In genomic region chr19:40811478-40812341, GRCh38 we compare ENCODE assay signal across 7 cellular contexts. TPM values are rescaled to one million over a fixed set of nuclear protein-coding genes. Genes with fewer than 3 reads are reported as not detected.
DNase-seq lines count a peak whose midpoint lies in the region; ATAC-seq and TF ChIP-seq lines count a peak whose summit lies in the region.

No MANE protein-coding gene starts in this region.

- H3K36me3 Mint-ChIP-seq in activated CD8-positive, alpha-beta T cell treated with anti-CD3 and anti-CD28 coated beads, Interleukin-2, amount 10 ng/mL, durations not matched to agents 7 days and 5 days (ENCODE audit: low read depth): peaks cover 40% of the 10 kb centered on the region

- ATAC-seq in activated CD8-positive, alpha-beta T cell treated with anti-CD3 and anti-CD28 coated beads, Interleukin-2, amount 10 ng/mL, durations not matched to agents 7 days and 5 days: no peak
- no peak for ATAC-seq in HG03439 (IDR thresholded peaks at IDR 0.05; ENCODE audit: unreplicated experiment)

- peaks cover 18% of the 10 kb centered on the region for H3K4me1 ChIP-seq in HEK293 (ENCODE audit: control insufficient read depth, insufficient read depth, low read length)
- peaks cover 0 to 55% of the 10 kb centered on the region in 2 donors for H3K4me1 ChIP-seq in right atrium auricular region

- H3K4me3 Mint-ChIP-seq in activated CD8-positive, alpha-beta T cell treated with anti-CD3 and anti-CD28 coated beads, Interleukin-2, amount 10 ng/mL, durations not matched to agents 7 days and 5 days: peak overlapping the region; percentile 45

- H3K27me3 Mint-ChIP-seq in activated CD8-positive, alpha-beta T cell treated with anti-CD3 and anti-CD28 coated beads, Interleukin-2, amount 10 ng/mL, durations not matched to agents 7 days and 5 days (ENCODE audit: low read depth): peaks cover 21% of the 10 kb centered on the region

- no peak for DNase-seq in activated CD8-positive, alpha-beta T cell treated with anti-CD3 and anti-CD28 coated beads, Interleukin-2, amount 10 ng/mL, durations not matched to agents 7 days and 5 days
- DNase-seq in right atrium auricular region (ENCODE audit: low spot score) (no peak), mucosa of gallbladder (ENCODE audit: low spot score) (no peak), AG20443 (ENCODE audit: low spot score) (no peak)

- no peak for TF ChIP-seq CTCF in HEK293 (tag by site-specific recombination; IDR thresholded peaks at IDR 0.05)
- TF ChIP-seq CTCF in right atrium auricular region (IDR thresholded peaks at IDR 0.05): no peak

- no peaks in the 10 kb centered on the region for H3K27me3 ChIP-seq in right atrium auricular region

- H3K27ac Mint-ChIP-seq in activated CD8-positive, alpha-beta T cell treated with anti-CD3 and anti-CD28 coated beads, Interleukin-2, amount 10 ng/mL, durations not matched to agents 7 days and 5 days: no peak overlapping the region

- no peaks in the 10 kb centered on the region for H3K9me3 Mint-ChIP-seq in activated CD8-positive, alpha-beta T cell treated with anti-CD3 and anti-CD28 coated beads, Interleukin-2, amount 10 ng/mL, durations not matched to agents 7 days and 5 days (ENCODE audit: insufficient read depth)

- H3K4me1 Mint-ChIP-seq in activated CD8-positive, alpha-beta T cell treated with anti-CD3 and anti-CD28 coated beads, Interleukin-2, amount 10 ng/mL, durations not matched to agents 7 days and 5 days (ENCODE audit: low read depth): peaks cover 46% of the 10 kb centered on the region

- H3K27ac ChIP-seq in HEK293 (ENCODE audit: extremely low read depth, low read depth, low read length) (0 out of 2 replicates have a peak overlapping the region, but pooled peaks have one; percentile 37), right atrium auricular region (peak overlapping the region; percentile 62 to 74), skin epidermis (peak overlapping the region in 20 of 21 experiments; percentile 16 to 89 (median 69))

- peaks cover 20 to 31% of the 10 kb centered on the region in 2 experiments for H3K36me3 ChIP-seq in HEK293 (ENCODE audit: control insufficient read depth in 2 of 2, insufficient read depth in 1 of 2, low read length in 2 of 2)
- peaks cover 32% of the 10 kb centered on the region for H3K36me3 ChIP-seq in right atrium auricular region

- H3K9me3 ChIP-seq in HEK293 (ENCODE audit: control insufficient read depth, insufficient read depth, low read depth, low read length) (no peaks in the 10 kb centered on the region), right atrium auricular region (no peaks in the 10 kb centered on the region)

- no peak overlapping the region for H3K4me3 ChIP-seq in HEK293 (ENCODE audit: low read depth, low read length)
- peak overlapping the region; percentile 39 to 48 for H3K4me3 ChIP-seq in right atrium auricular region
- peak overlapping the region; percentile 26 to 46 (median 33) for H3K4me3 ChIP-seq in skin epidermis

- CTCF ChIA-PET in HEK293 (lab: Yijun Ruan, JAX): interaction anchor here (0.7 to 1.2 kb wide), 4 partner anchors 8 to 153 kb away, joined by 3 to 5 read pairs (median 3); partner anchors contain the start of gene SNRPA
- CTCF ChIA-PET in activated CD8-positive, alpha-beta T cell treated with anti-CD3 and anti-CD28 coated beads, Interleukin-2, amount 10 ng/mL, durations not matched to agents 7 days and 5 days (lab: Charles Lee): interaction anchor here (0.9 to 1.4 kb wide), 3 partner anchors 9 to 148 kb away, joined by 3 to 6 read pairs (median 3); partner anchors contain the start of genes ACTMAP and SNRPA

- POLR2A ChIA-PET in HEK293 (lab: Yijun Ruan, JAX): interaction anchor here (1.2 to 1.4 kb wide), 2 partner anchors 34 to 61 kb away, joined by 3 to 5 read pairs; partner anchors contain the start of gene ACTMAP
- POLR2A ChIA-PET in activated CD8-positive, alpha-beta T cell treated with anti-CD3 and anti-CD28 coated beads, Interleukin-2, amount 10 ng/mL, durations not matched to agents 7 days and 5 days (lab: Charles Lee): interaction anchor here (0.6 to 1.0 kb wide), 3 partner anchors 13 to 323 kb away, joined by 3 read pairs; partner anchors contain the start of gene EGLN2

TF ChIP-seq in HEK293, 187 proteins besides CTCF, POLR2A, EP300 and RAD21:
- TF ChIP-seq ZNF423 (tag by site-specific recombination; IDR thresholded peaks at IDR 0.05): no peak
- peak; percentile 49; the same call in 1 of the 2 replicates for TF ChIP-seq ZBTB17 (tag by site-specific recombination; IDR thresholded peaks at IDR 0.05)
- TF ChIP-seq YY2 (tag by site-specific recombination; IDR thresholded peaks at IDR 0.05): no peak
- TF ChIP-seq EGR2 (tag by site-specific recombination; IDR thresholded peaks at IDR 0.05; ENCODE audit: low read depth): peak; percentile 53; the same call in 1 of the 2 replicates
- TF ChIP-seq ZNF404 (tag by site-specific recombination; IDR thresholded peaks at IDR 0.05): no peak
- no peak for TF ChIP-seq ZNF394 (tag by site-specific recombination; IDR thresholded peaks at IDR 0.05; ENCODE audit: borderline replicate concordance)
- no peak for TF ChIP-seq YY1 (tag by site-specific recombination; IDR thresholded peaks at IDR 0.05)
- TF ChIP-seq ZEB2 (tag by site-specific recombination; IDR thresholded peaks at IDR 0.05): no peak
- no peak for TF ChIP-seq ZNF341 (tag by site-specific recombination; IDR thresholded peaks at IDR 0.05; ENCODE audit: low read depth)
- peak; percentile 71 for TF ChIP-seq KLF8 (tag by site-specific recombination; IDR thresholded peaks at IDR 0.05)
- peak; percentile 59 for TF ChIP-seq IKZF3 (tag by site-specific recombination; IDR thresholded peaks at IDR 0.05)
- TF ChIP-seq ZNF155 (tag by site-specific recombination; IDR thresholded peaks at IDR 0.05): no peak
- TF ChIP-seq ZNF660 (tag by site-specific recombination; IDR thresholded peaks at IDR 0.05): no peak
- peak; percentile 48; the same call in 1 of the 2 replicates for TF ChIP-seq KLF1 (tag by site-specific recombination; IDR thresholded peaks at IDR 0.05)
- peak; percentile 74 for TF ChIP-seq ZFHX2 (tag by site-specific recombination; conservative IDR thresholded peaks at IDR 0.05)
- TF ChIP-seq ZNF600 (tag by site-specific recombination; IDR thresholded peaks at IDR 0.05): peak; percentile 90
- no peak for TF ChIP-seq ZNF776 (tag by site-specific recombination; IDR thresholded peaks at IDR 0.05; ENCODE audit: borderline replicate concordance)
TF ChIP-seq in HEK293: peak in this region for 7.

RNA-seq across cellular contexts. Expression of gene EGLN2, which starts 12.7 kb away (rescaled TPM):
- total RNA-seq in activated CD8-positive, alpha-beta T cell treated with anti-CD3 and anti-CD28 coated beads, Interleukin-2, amount 10 ng/mL, durations not matched to agents 7 days and 5 days: 100 to 1,000 TPM; 121 to 126 TPM
- total RNA-seq in right atrium auricular region (10 to 100 TPM; 41.7 to 61.3 TPM), mucosa of gallbladder (114 TPM)

RNA-seq across cellular contexts. Expression of gene RAB4B, which starts 33.7 kb away (rescaled TPM):
- total RNA-seq in activated CD8-positive, alpha-beta T cell treated with anti-CD3 and anti-CD28 coated beads, Interleukin-2, amount 10 ng/mL, durations not matched to agents 7 days and 5 days: 10 to 100 TPM; 50.2 to 53.1 TPM
- total RNA-seq in right atrium auricular region: 10 to 100 TPM; 14.6 to 23.6 TPM
- 54.4 TPM for total RNA-seq in mucosa of gallbladder

RNA-seq across cellular contexts. Expression of gene MIA, which starts 36.4 kb away (rescaled TPM):
- not detected for total RNA-seq in activated CD8-positive, alpha-beta T cell treated with anti-CD3 and anti-CD28 coated beads, Interleukin-2, amount 10 ng/mL, durations not matched to agents 7 days and 5 days
- total RNA-seq in right atrium auricular region: 1 to 10 TPM in 1 of 2 donors, not detected in 1; 3.5 TPM
- total RNA-seq in mucosa of gallbladder: 4.5 TPM

RNA-seq across cellular contexts. Expression of gene CYP2A6, which starts 38.5 kb away (rescaled TPM):
- total RNA-seq in activated CD8-positive, alpha-beta T cell treated with anti-CD3 and anti-CD28 coated beads, Interleukin-2, amount 10 ng/mL, durations not matched to agents 7 days and 5 days: not detected
- total RNA-seq in right atrium auricular region (not detected), mucosa of gallbladder (1.9 TPM)
